ENCODE assay signal across 12 cellular contexts in the genomic region with DNA sequence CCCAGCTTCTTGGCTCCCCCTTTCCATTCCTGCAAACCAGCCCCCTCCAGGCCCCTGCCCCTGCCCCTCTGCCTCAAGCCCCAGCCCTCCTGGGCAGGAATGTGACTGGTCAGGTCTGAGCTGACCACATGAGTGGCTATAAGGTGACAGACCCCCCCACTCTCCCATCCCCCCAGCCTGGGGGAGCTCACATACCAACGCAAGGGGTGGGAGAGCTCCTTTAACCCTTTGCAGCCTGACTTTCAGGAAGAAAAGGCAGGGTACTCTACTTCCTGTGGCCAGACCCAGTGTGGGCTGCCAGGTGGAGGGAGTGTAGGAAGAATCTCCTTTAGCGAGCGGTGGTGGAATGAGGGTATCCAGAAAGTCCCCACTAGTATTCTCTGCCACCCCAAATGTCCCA. TPM values are rescaled to one million over a fixed set of nuclear protein-coding genes. Genes with fewer than 3 reads are reported as not detected.
A peak's percentile ranks its signal among the peaks of the same experiment; 100 is the strongest.
DNase-seq lines count a peak whose midpoint lies in the region; TF ChIP-seq lines count a peak whose summit lies in the region.
"Had no signal": no experiment of that assay in that cellular context is flagged by ENCODE, and none has a peak within 500 bp of the region (broad histone marks: within the 10 kb centered on the region; RNA-seq: fewer than 3 reads in every experiment).

No MANE protein-coding gene starts in this region.

- peaks cover 13% of the 10 kb centered on the region for H3K4me1 ChIP-seq in PC-9 (replicated peaks; ENCODE audit: insufficient read depth)
- peaks cover 65% of the 10 kb centered on the region for H3K4me1 ChIP-seq in endodermal cell (ENCODE audit: control insufficient read depth, insufficient read depth, low read length)
- peaks cover 34 to 92% of the 10 kb centered on the region in 2 donors for H3K4me1 ChIP-seq in muscle layer of duodenum (ENCODE audit: control insufficient read depth in 1 of 2, insufficient read depth in 2 of 2, low read length in 2 of 2)
- H3K4me1 ChIP-seq in thyroid gland, result peaks cover 77 to 92% of the 10 kb centered on the region in 2 donors

- H3K27ac ChIP-seq in PC-9 (no peak overlapping the region), endodermal cell (ENCODE audit: low read depth, low read length) (peak overlapping the region; percentile 61), muscle layer of duodenum (ENCODE audit: low read length) (peak overlapping the region; percentile 72), thyroid gland (peak overlapping the region; percentile 87 to 98 (median 88))

- 0 out of 2 replicates have a peak overlapping the region, but pooled peaks have one; percentile 2 for H3K4me2 ChIP-seq in PC-9

- peak overlapping the region; percentile 40 for H3K4me3 Mint-ChIP-seq in endodermal cell
- H3K4me3 Mint-ChIP-seq: dendritic cell treated with granulocyte-macrophage colony-stimulating factor and Interleukin-4, amounts not matched to agents 40 ng/mL and 50 ng/mL, for 4 days had no signal

- peaks cover 4% of the 10 kb centered on the region; the same call in 1 of the 2 replicates for H3F3A ChIP-seq in PC-9 (ENCODE audit: insufficient read depth, low read depth)

- H3K9ac ChIP-seq in endodermal cell (ENCODE audit: extremely low read depth, low read length, poor library complexity, severe bottlenecking), result peak overlapping the region; percentile 5

- BruUV-seq in PC-9 (replicated peaks; lab: Mats Ljungman, UMichigan), result no TSS peak

- H3K9me3 ChIP-seq in PC-9 (ENCODE audit: insufficient read depth, low read depth) (no peaks in the 10 kb centered on the region), endodermal cell (ENCODE audit: control insufficient read depth, low read length) (no peaks in the 10 kb centered on the region), muscle layer of duodenum (ENCODE audit: control insufficient read depth in 1 of 2, low read length in 2 of 2) (no peaks in the 10 kb centered on the region), thyroid gland (no peaks in the 10 kb centered on the region)

- H3K36me3 Mint-ChIP-seq in endodermal cell (ENCODE audit: low read depth), result no peaks in the 10 kb centered on the region

- DNase-seq in PC-9 (peak in 1 of 2 experiments; percentile 52), endodermal cell (peak; percentile 86), thyroid gland (peak; percentile 60 to 62), DMS 273 treated with DMSO at 0.1 percent for 48 hours (lab: John Stamatoyannopoulos, UW) (no peak), NOMO-1 treated with DMSO at 0.1 percent for 48 hours (lab: John Stamatoyannopoulos, UW; ENCODE audit: unreplicated experiment) (no peak), T-helper 1 cell (no peak), NCI-H82 (lab: John Stamatoyannopoulos, UW) (no peak)
- DNase-seq: activated effector memory CD4-positive, alpha-beta T cell treated with anti-CD3 and anti-CD28 coated beads, Interleukin-2, amount 50 U/mL, for 16 hours; posterior cingulate gyrus; SIG-M5 had no signal

- TF ChIP-seq CTCF in PC-9 (conservative IDR thresholded peaks at IDR 0.05) (no peak), endodermal cell (conservative IDR thresholded peaks at IDR 0.05) (no peak), thyroid gland (IDR thresholded peaks at IDR 0.05) (no peak)

- no peaks in the 10 kb centered on the region for H3K9me2 ChIP-seq in PC-9 (ENCODE audit: insufficient read depth)

- peaks cover 4% of the 10 kb centered on the region; the same call in 1 of the 2 replicates for H3K79me2 ChIP-seq in PC-9 (ENCODE audit: low read depth)

- H3K4me1 Mint-ChIP-seq in endodermal cell, result peaks cover 79% of the 10 kb centered on the region

- H3K4me3 ChIP-seq in PC-9 (no peak overlapping the region), endodermal cell (ENCODE audit: low read length) (no peak overlapping the region), muscle layer of duodenum (ENCODE audit: low read depth in 1 of 2, low read length in 2 of 2) (peak overlapping the region in 1 of 2 donors; percentile 15), thyroid gland (replicated peaks in 1 of 3) (no peak overlapping the region)

- intact Hi-C loops in PC-9 (cut with micrococcal nuclease; ENCODE audit: unreplicated experiment) (no loop called here), thyroid gland (cut with DNase I) (no loop called here)

- H3K27me3 Mint-ChIP-seq in endodermal cell (ENCODE audit: insufficient read depth), result no peaks in the 10 kb centered on the region

- WGBS in endodermal cell (ENCODE audit: insufficient coverage in 1 of 2, insufficient read length in 1 of 2), 2 experiments, result 34% methylated on average over 2 of the region's 3 CpGs; no CpG with 5 or more reads in 1 of the 2 experiments
- 41 to 52% methylated on average over 3 of the region's 3 CpGs for WGBS in thyroid gland, 2 donors

- H2AFZ ChIP-seq in PC-9, result no peak overlapping the region

- TF ChIP-seq POLR2A in thyroid gland (IDR thresholded peaks at IDR 0.05), result no peak

- H4K20me1 ChIP-seq in PC-9 (ENCODE audit: insufficient read depth), result no peaks in the 10 kb centered on the region

- H3K36me3 ChIP-seq in PC-9 (ENCODE audit: low read depth) (no peaks in the 10 kb centered on the region), endodermal cell (ENCODE audit: control insufficient read depth, insufficient read depth, low read length) (no peaks in the 10 kb centered on the region), muscle layer of duodenum (ENCODE audit: control insufficient read depth in 1 of 2, insufficient read depth in 2 of 2, low read length in 2 of 2) (no peaks in the 10 kb centered on the region), thyroid gland (no peaks in the 10 kb centered on the region)

- POLR2A ChIA-PET in PC-9 (lab: Charles Lee; ENCODE audit: unreplicated experiment), result interaction anchor here (0.7 kb wide), 2 partner anchors 8 to 202 kb away, joined by 6 read pairs; partner anchors contain the start of gene STX12

- no peaks in the 10 kb centered on the region for H3K27me3 ChIP-seq in PC-9 (ENCODE audit: insufficient read depth, low read depth)
- no peaks in the 10 kb centered on the region for H3K27me3 ChIP-seq in endodermal cell (ENCODE audit: control insufficient read depth, insufficient read depth, low read length, poor library complexity, severe bottlenecking)
- no peaks in the 10 kb centered on the region for H3K27me3 ChIP-seq in muscle layer of duodenum (ENCODE audit: low read depth, low read length)
- no peaks in the 10 kb centered on the region for H3K27me3 ChIP-seq in thyroid gland

- H3K9me3 Mint-ChIP-seq in endodermal cell, result no peaks in the 10 kb centered on the region
- H3K9me3 Mint-ChIP-seq: dendritic cell treated with granulocyte-macrophage colony-stimulating factor and Interleukin-4, amounts not matched to agents 40 ng/mL and 50 ng/mL, for 4 days had no signal

- CTCF ChIA-PET in PC-9 (lab: Charles Lee), result interaction anchor here (0.6 to 1.2 kb wide), 4 partner anchors 10 to 93 kb away, joined by 3 to 10 read pairs (median 4); no protein-coding TSS in a partner anchor

- H3K27ac Mint-ChIP-seq in endodermal cell, result peak overlapping the region; percentile 92
- H3K27ac Mint-ChIP-seq: dendritic cell treated with granulocyte-macrophage colony-stimulating factor and Interleukin-4, amounts not matched to agents 40 ng/mL and 50 ng/mL, for 4 days had no signal

RNA-seq across cellular contexts. Expression of gene AHDC1, which starts 33.1 kb away (rescaled TPM):
- 45.9 and 48.8 TPM in 2 replicates for total RNA-seq in PC-9 (2021)
- 10 to 100 TPM; 39.3 to 41.2 TPM for total RNA-seq in endodermal cell
- 52.1 TPM for polyA plus RNA-seq in endodermal cell (2013, experiment 1 of 2)
- polyA plus RNA-seq in endodermal cell (2013, experiment 2 of 2), result 50.1 TPM
- total RNA-seq in thyroid gland, result 10 to 100 TPM; 25.5 to 91.4 (median 47.8) TPM

Comparison
In these comparisons a context has a peak if more than half of its experiments do, and no peak if none do; other contexts are left out.
1. DNase-seq: peak in endodermal cell (single experiment) and thyroid gland (2 of 2); none in DMS 273 treated with DMSO at 0.1 percent for 48 hours (single experiment), NOMO-1 treated with DMSO at 0.1 percent for 48 hours (single experiment), T-helper 1 cell (0 of 5) and NCI-H82 (single experiment).